13 cellular contexts compared by ENCODE assay signal in the genomic region with DNA sequence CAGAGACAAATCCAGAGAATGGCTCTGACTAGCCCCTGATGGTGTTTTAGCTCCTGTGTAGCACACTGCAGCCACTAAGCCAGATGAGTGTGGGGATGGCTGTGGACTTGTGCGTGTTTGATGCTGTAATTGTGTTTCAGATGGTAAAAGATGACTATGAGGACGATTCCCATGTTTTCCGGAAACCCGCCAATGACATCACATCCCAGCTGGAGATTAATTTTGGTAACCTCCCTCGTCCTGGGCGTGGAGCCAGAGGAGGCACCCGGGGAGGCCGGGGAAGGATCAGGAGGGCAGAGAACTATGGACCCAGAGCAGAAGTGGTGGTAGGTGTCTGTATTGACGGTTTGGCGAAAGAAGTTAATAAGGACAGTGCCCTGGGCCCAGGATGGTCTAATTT. TPM values are rescaled to one million over a fixed set of nuclear protein-coding genes. Genes with fewer than 3 reads are reported as not detected.
DNase-seq lines count a peak whose midpoint lies in the region; TF ChIP-seq lines count a peak whose summit lies in the region.
"Had no signal": no experiment of that assay in that cellular context is flagged by ENCODE, and none has a peak within 500 bp of the region (broad histone marks: within the 10 kb centered on the region; RNA-seq: fewer than 3 reads in every experiment).

No MANE protein-coding gene starts in this region.

- H3K36me3 ChIP-seq in H7 (replicated peaks; ENCODE audit: control insufficient read depth, insufficient read depth, low read length): peaks cover 12% of the 10 kb centered on the region
- H3K36me3 ChIP-seq in right atrium auricular region: peaks cover 45% of the 10 kb centered on the region

- TF ChIP-seq CTCF in choroid plexus epithelial cell (conservative IDR thresholded peaks at IDR 0.05; ENCODE audit: low read depth, low read length) (no peak), right atrium auricular region (IDR thresholded peaks at IDR 0.05) (no peak)

- no peak overlapping the region for H3K4me3 ChIP-seq in H7 (ENCODE audit: insufficient read depth, low read depth, low read length)
- H3K4me3 ChIP-seq in choroid plexus epithelial cell (ENCODE audit: low read depth, low read length): no peak overlapping the region
- no peak overlapping the region for H3K4me3 ChIP-seq in right atrium auricular region
- H3K4me3 ChIP-seq: skin epidermis had no signal

- DNase-seq in H7 (peak; percentile 16), choroid plexus epithelial cell (ENCODE audit: low read depth) (peak; percentile 84), right atrium auricular region (ENCODE audit: low spot score) (peak; percentile 64), putamen (ENCODE audit: low spot score) (peak; percentile 59), HPDE6-E6E7 (ENCODE audit: extremely low spot score) (no peak), HCEC 1CT (no peak), NCI-H2227 treated with DMSO at 0.1 percent for 48 hours (lab: John Stamatoyannopoulos, UW) (no peak)
- no peak for DNase-seq in central memory CD4-positive, alpha-beta T cell
- DNase-seq: Calu3; NK-92 treated with Interleukin-12 subunit alpha and Interleukin-12 subunit beta, amount 100 ng/mL, for 24 hours; SHP77; T-helper 2 cell had no signal

- H3K27me3 ChIP-seq in H7 (ENCODE audit: control insufficient read depth, insufficient read depth, low read length): no peaks in the 10 kb centered on the region
- H3K27me3 ChIP-seq in right atrium auricular region: no peaks in the 10 kb centered on the region

- no peaks in the 10 kb centered on the region for H3K9me3 ChIP-seq in right atrium auricular region

- peak overlapping the region; percentile 72 to 81 for H3K27ac ChIP-seq in right atrium auricular region

- H3K4me1 ChIP-seq in right atrium auricular region: peaks cover 0 to 42% of the 10 kb centered on the region in 2 donors

RNA-seq across cellular contexts. Expression of a gene that starts 38.0 kb away (rescaled TPM):
- 4.6 and 10.0 TPM in 2 replicates for total RNA-seq in H7 (2014; rRNA removed; shearing (Covaris generic))
- 10 to 100 TPM; 16.5 to 20.5 TPM for total RNA-seq in right atrium auricular region

Comparison
In these comparisons a context has a peak if more than half of its experiments do, and no peak if none do; other contexts are left out.
1. DNase-seq: peak in H7 (single experiment), choroid plexus epithelial cell (single experiment), right atrium auricular region (single experiment) and putamen (single experiment); none in central memory CD4-positive, alpha-beta T cell (single experiment), HPDE6-E6E7 (single experiment), HCEC 1CT (single experiment) and NCI-H2227 treated with DMSO at 0.1 percent for 48 hours (single experiment).